In the genomic region with DNA sequence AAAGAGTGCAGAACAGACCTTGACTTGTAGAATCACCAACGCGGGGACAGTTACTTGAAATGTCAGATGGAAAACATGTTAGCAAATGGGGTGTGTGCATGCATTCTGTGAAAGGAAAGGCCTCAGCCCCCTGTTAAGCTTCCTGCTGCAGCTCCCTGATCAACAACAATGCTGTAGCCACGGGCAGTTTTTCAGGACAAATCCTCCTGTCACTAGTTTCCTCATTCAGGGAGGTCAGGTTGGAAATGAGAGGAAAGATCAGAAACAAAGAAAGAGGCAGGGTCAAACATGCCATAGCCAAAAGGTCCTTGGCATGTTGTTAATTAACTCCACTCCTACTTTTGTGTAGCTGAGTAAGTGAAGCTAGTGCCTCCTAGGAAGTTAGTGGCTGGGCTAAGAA, we compare ENCODE assay signal across 20 cellular contexts. TPM values are rescaled to one million over a fixed set of nuclear protein-coding genes. Genes with fewer than 3 reads are reported as not detected.
"Had no signal": no experiment of that assay in that cellular context is flagged by ENCODE, and none has a peak within 500 bp of the region (broad histone marks: within the 10 kb centered on the region; RNA-seq: fewer than 3 reads in every experiment).

No MANE protein-coding gene starts in this region.

- H3K4me1 ChIP-seq: breast epithelium, foreskin keratinocyte had no signal

- H3K36me3 Mint-ChIP-seq: activated CD4-positive, alpha-beta memory T cell treated with anti-CD3 and anti-CD28 coated beads for 36 hours; activated naive CD8-positive, alpha-beta T cell treated with anti-CD3 and anti-CD28 coated beads for 36 hours had no signal

- H3K4me1 Mint-ChIP-seq: activated naive CD8-positive, alpha-beta T cell treated with anti-CD3 and anti-CD28 coated beads for 36 hours had no signal

- H3K27ac Mint-ChIP-seq: activated CD4-positive, alpha-beta memory T cell treated with anti-CD3 and anti-CD28 coated beads for 36 hours; activated naive CD8-positive, alpha-beta T cell treated with anti-CD3 and anti-CD28 coated beads for 36 hours had no signal

- H3K27me3 ChIP-seq: breast epithelium, esophagus squamous epithelium, sigmoid colon, upper lobe of left lung had no signal

- H3K27ac ChIP-seq: breast epithelium, esophagus squamous epithelium, foreskin keratinocyte, sigmoid colon, upper lobe of left lung had no signal

- H3K9me3 Mint-ChIP-seq: activated CD4-positive, alpha-beta memory T cell treated with anti-CD3 and anti-CD28 coated beads for 36 hours; activated naive CD8-positive, alpha-beta T cell treated with anti-CD3 and anti-CD28 coated beads for 36 hours had no signal

- H3K4me3 ChIP-seq: breast epithelium, esophagus squamous epithelium, sigmoid colon, upper lobe of left lung had no signal

- H3K4me3 Mint-ChIP-seq: activated CD4-positive, alpha-beta memory T cell treated with anti-CD3 and anti-CD28 coated beads for 36 hours; activated naive CD8-positive, alpha-beta T cell treated with anti-CD3 and anti-CD28 coated beads for 36 hours had no signal

- DNase-seq: activated CD4-positive, alpha-beta memory T cell treated with anti-CD3 and anti-CD28 coated beads for 36 hours; activated CD4-positive, alpha-beta T cell treated with anti-CD3 and anti-CD28 coated beads for 1 hour; activated gamma-delta T cell; activated naive CD8-positive, alpha-beta T cell treated with anti-CD3 and anti-CD28 coated beads for 36 hours; activated T-cell treated with anti-CD3 and anti-CD28 coated beads, Interleukin-2, amount 50 U/mL, for 48 hours; dermis blood vessel endothelial cell; esophagus squamous epithelium; foreskin keratinocyte; midbrain; sigmoid colon; stimulated activated CD4-positive, alpha-beta T cell treated with anti-CD3 and anti-CD28 coated beads, Interleukin-2, amount 100 ng/mL, for 24 hours; stimulated activated naive CD4-positive, alpha-beta T cell; SW 1271; T-helper 9 cell; upper lobe of left lung had no signal

- H3K9me3 ChIP-seq: breast epithelium, esophagus squamous epithelium, sigmoid colon, upper lobe of left lung had no signal

- H3K36me3 ChIP-seq: breast epithelium, esophagus squamous epithelium, sigmoid colon, upper lobe of left lung had no signal

RNA-seq across cellular contexts. Expression of a gene that starts 18.3 kb away (rescaled TPM):
- total RNA-seq: activated CD4-positive, alpha-beta memory T cell treated with anti-CD3 and anti-CD28 coated beads for 36 hours; activated naive CD8-positive, alpha-beta T cell treated with anti-CD3 and anti-CD28 coated beads for 36 hours; breast epithelium; cerebellum; dermis blood vessel endothelial cell; esophagus squamous epithelium; foreskin keratinocyte; liver; posterior vena cava; sigmoid colon; upper lobe of left lung had no signal
- polyA plus RNA-seq: foreskin keratinocyte, keratinocyte, liver, sigmoid colon had no signal
